ENCODE assay signal across 24 cellular contexts in the genomic region with DNA sequence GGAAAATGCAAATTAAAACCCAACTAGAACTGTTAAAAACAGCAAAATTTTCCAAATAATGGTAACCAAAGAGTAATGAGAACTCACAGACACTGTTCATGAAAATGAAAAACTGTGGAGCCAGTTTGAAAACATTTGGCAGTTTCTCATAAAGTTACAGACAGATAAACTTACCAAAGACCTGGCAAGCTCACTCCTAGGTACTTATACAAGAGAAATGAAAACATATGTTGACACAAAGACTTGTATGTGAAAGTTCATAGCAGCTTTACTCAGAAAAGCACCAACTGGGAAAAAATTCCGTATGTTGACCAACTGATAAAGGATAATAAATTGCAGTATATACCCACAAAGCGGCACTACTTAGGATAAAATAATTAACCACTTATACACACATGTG.
"Had no signal": no experiment of that assay in that cellular context is flagged by ENCODE, and none has a peak within 500 bp of the region (broad histone marks: within the 10 kb centered on the region; RNA-seq: fewer than 3 reads in every experiment).

No MANE protein-coding gene starts in this region.

- H3K27me3 ChIP-seq: colonic mucosa, esophagus squamous epithelium, gastrocnemius medialis, heart right ventricle, left lung had no signal

- H3K27ac ChIP-seq: colonic mucosa, epithelial cell of prostate, esophagus squamous epithelium, gastrocnemius medialis, heart right ventricle, left lung, lower lobe of right lung had no signal

- ATAC-seq: effector memory CD8-positive, alpha-beta T cell; esophagus mucosa; gastrocnemius medialis; heart right ventricle; left cardiac atrium; left lung; left ventricle myocardium superior; lower lobe of right lung had no signal

- H3K4me1 ChIP-seq: colonic mucosa, esophagus squamous epithelium, gastrocnemius medialis, heart right ventricle, left lung, lower lobe of right lung had no signal

- DNase-seq: colonic mucosa; cortex of kidney; effector CD8-positive, alpha-beta T cell; effector memory CD8-positive, alpha-beta T cell; endodermal cell; erythroblast; esophagus squamous epithelium; foreskin fibroblast; foreskin melanocyte; gastrocnemius medialis; glutamatergic neuron; head of caudate nucleus; heart right ventricle; hippocampal formation; left cardiac atrium; left lung; left ventricle myocardium superior; lower lobe of right lung; mesenchymal stem cell; midbrain had no signal

- H3K36me3 ChIP-seq: colonic mucosa had no signal

- FAIRE-seq: endometrium, keratinocyte had no signal

- H3K9me3 ChIP-seq: colonic mucosa, gastrocnemius medialis had no signal

- H3K4me3 ChIP-seq: colonic mucosa, esophagus squamous epithelium, gastrocnemius medialis, heart right ventricle, left lung, lower lobe of right lung had no signal
